1 cellular context compared by ENCODE assay signal in the genomic region with DNA sequence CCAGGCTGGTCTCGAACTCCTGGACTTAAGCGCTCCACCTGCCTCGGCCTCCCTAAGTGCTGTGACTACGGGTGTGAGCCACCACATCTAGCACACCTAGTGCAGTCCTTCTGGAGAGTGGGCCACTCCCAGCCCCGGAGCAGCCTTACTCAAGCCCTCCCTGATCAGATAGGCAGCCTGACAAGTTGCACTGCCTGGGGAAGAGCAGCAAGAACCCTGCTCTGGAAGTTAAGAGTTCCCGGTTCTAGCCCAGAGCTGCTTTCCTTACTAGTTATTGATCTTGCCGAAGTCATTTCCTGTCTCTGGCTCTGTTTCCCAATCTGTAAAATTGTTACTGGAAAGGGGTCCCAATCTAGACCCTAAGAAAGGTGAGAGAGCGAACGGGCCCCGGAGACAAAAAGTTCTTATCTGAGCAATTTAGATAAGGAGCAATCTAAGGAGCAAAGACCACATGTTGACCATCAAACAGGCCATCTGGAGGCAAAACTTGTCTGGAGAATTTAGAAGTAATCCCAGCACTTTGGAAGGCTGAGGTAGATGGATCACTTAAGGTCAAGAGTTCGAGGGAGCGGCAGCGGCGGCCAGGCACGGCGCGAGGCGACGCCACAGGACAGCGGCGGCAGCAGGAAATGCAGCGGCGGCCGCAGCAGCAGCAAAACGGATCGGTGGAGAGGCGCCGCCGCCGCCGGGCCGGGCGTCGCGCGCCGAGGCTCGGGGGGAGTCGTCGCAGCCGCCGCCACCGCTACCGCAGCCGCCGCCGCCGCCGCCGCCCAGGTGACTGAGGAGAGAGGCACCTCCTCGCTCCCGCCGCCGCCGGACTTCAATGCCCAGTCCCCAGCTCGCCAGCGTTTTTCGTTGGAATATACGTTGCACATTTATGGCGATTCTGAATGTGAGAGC.
TF ChIP-seq lines count a peak whose summit lies in the region.

No MANE protein-coding gene starts in this region.

TF ChIP-seq in HepG2, 621 proteins besides CTCF, POLR2A, EP300 and RAD21 (continued from another document):
- TF ChIP-seq THAP9 (CRISPR knock-in tag; IDR thresholded peaks at IDR 0.05; ENCODE audit: borderline replicate concordance) (0 out of 2 replicates have a peak, but pooled peaks have one; percentile 33), ZNF337 (CRISPR knock-in tag; IDR thresholded peaks at IDR 0.05; ENCODE audit: borderline replicate concordance, low read depth) (no peak; the same call in 1 of the 2 replicates), DPF2 (CRISPR knock-in tag; IDR thresholded peaks at IDR 0.05; ENCODE audit: borderline replicate concordance, low read depth) (no peak)
